Comparison of ENCODE assay signal across 8 cellular contexts in the genomic region with DNA sequence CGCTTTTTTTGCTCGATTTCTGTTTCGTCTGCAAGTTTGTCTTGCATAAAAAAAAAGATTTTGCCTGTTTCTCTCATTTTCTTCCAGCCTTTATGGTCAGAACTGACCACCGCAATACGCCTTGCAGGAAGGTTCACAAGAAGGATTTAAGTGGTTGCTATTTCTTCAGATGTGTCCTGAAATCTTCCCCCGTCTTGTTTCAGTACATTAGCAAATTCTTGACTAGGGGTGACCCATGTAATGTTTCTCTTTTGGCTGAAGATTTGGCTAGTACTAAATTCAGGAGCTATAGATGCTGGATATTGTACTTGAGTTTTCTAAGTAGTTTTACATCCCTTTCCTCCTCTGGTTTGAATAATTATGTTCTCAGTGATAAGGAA. TPM values are rescaled to one million over a fixed set of nuclear protein-coding genes. Genes with fewer than 3 reads are reported as not detected.
DNase-seq lines count a peak whose midpoint lies in the region; ATAC-seq and TF ChIP-seq lines count a peak whose summit lies in the region.

No MANE protein-coding gene starts in this region.

- no peak for TF ChIP-seq POLR2A in esophagus muscularis mucosa (IDR thresholded peaks at IDR 0.05; ENCODE audit: low read depth)

- no peak for TF ChIP-seq EP300 in esophagus muscularis mucosa (IDR thresholded peaks at IDR 0.05)

- intact Hi-C loops in esophagus muscularis mucosa (cut with DNase I) = loop anchor here (5.0 to 10.0 kb wide), 4 partner anchors 64 to 224 kb away; partner anchors contain the start of gene ZCCHC2

- TF ChIP-seq CTCF in esophagus muscularis mucosa (IDR thresholded peaks at IDR 0.05) (no peak), parathyroid adenoma (IDR thresholded peaks at IDR 0.05) (no peak)

- no peaks in the 10 kb centered on the region for H3K36me3 ChIP-seq in esophagus muscularis mucosa
- H3K36me3 ChIP-seq in parathyroid adenoma (ENCODE audit: control insufficient read depth, insufficient read depth, low read length) = no peaks in the 10 kb centered on the region

- H2AFZ ChIP-seq in parathyroid adenoma = peak overlapping the region; percentile 82

- H3K27ac ChIP-seq in esophagus muscularis mucosa (replicated peaks in 1 of 4) = peak overlapping the region in 3 of 4 donors; percentile 94 to 98 (median 97)
- peak overlapping the region; percentile 68 for H3K27ac ChIP-seq in parathyroid adenoma

- no peaks in the 10 kb centered on the region for H3K27me3 ChIP-seq in esophagus muscularis mucosa
- no peaks in the 10 kb centered on the region for H3K27me3 ChIP-seq in parathyroid adenoma (ENCODE audit: control insufficient read depth, insufficient read depth, low read length)

- H3K9ac ChIP-seq in parathyroid adenoma = no peak overlapping the region

- ATAC-seq in GM18867 (IDR thresholded peaks at IDR 0.05; ENCODE audit: unreplicated experiment) (no peak), GM21515 (IDR thresholded peaks at IDR 0.05; ENCODE audit: unreplicated experiment) (no peak)

- H3K4me3 ChIP-seq in esophagus muscularis mucosa (peak overlapping the region; percentile 73 to 88 (median 84)), parathyroid adenoma (ENCODE audit: low read depth, low read length) (peak overlapping the region; percentile 61)

- no peaks in the 10 kb centered on the region for H3K9me3 ChIP-seq in esophagus muscularis mucosa
- no peaks in the 10 kb centered on the region for H3K9me3 ChIP-seq in parathyroid adenoma (ENCODE audit: control insufficient read depth, low read length)

- peaks cover 7 to 66% (median 61%) of the 10 kb centered on the region in 4 donors for H3K4me1 ChIP-seq in esophagus muscularis mucosa
- H3K4me1 ChIP-seq in parathyroid adenoma = peaks cover 17% of the 10 kb centered on the region

- 5% methylated on average over 6 of the region's 6 CpGs for WGBS in esophagus muscularis mucosa

- DNase-seq in ELR (ENCODE audit: low read depth) (peak; percentile 4), RPMI8226 (peak; percentile 38), esophagus muscularis mucosa (ENCODE audit: extremely low spot score) (no peak), GM03348 (ENCODE audit: low spot score) (no peak), NCI-H524 treated with DMSO at 0.1 percent for 48 hours (lab: John Stamatoyannopoulos, UW) (no peak)

- H3K79me2 ChIP-seq in parathyroid adenoma = peaks cover 4% of the 10 kb centered on the region

- peak overlapping the region; percentile 60 for H3K4me2 ChIP-seq in parathyroid adenoma (ENCODE audit: low read length)

RNA-seq across cellular contexts. Expression of gene PHLPP1, which starts 2.5 kb away (rescaled TPM):
- total RNA-seq in esophagus muscularis mucosa = 10 to 100 TPM; 11.6 to 23.0 (median 17.3) TPM

Comparison
In these comparisons a context has a peak if more than half of its experiments do, and no peak if none do; other contexts are left out.
1. DNase-seq: peak in ELR (single experiment) and RPMI8226 (single experiment); none in esophagus muscularis mucosa (single experiment), GM03348 (single experiment) and NCI-H524 treated with DMSO at 0.1 percent for 48 hours (single experiment).